ENCODE assay signal across 1 cellular context in genomic region chr10:8800426-8800825, GRCh38.
TF ChIP-seq lines count a peak whose summit lies in the region.

No MANE protein-coding gene starts in this region.

TF ChIP-seq in H1, 55 proteins besides CTCF, POLR2A, EP300 and RAD21:
- TF ChIP-seq BACH1 (IDR thresholded peaks at IDR 0.05; ENCODE audit: low read length) (peak; percentile 88), ASH2L (IDR thresholded peaks at IDR 0.05; ENCODE audit: low read length) (no peak), MAFK (IDR thresholded peaks at IDR 0.05; ENCODE audit: low read depth, low read length) (0 out of 2 replicates have a peak, but pooled peaks have one; percentile 47), ZNF274 (IDR thresholded peaks at IDR 0.05; ENCODE audit: borderline replicate concordance, extremely low read depth, low read length) (no peak), CTBP2 (IDR thresholded peaks at IDR 0.05; ENCODE audit: borderline replicate concordance, insufficient read depth, insufficient read length, low read length) (no peak)
